Comparison of ENCODE assay signal across 8 cellular contexts in genomic region chr1:16895602-16896315, GRCh38. TPM values are rescaled to one million over a fixed set of nuclear protein-coding genes. Genes with fewer than 3 reads are reported as not detected.
DNase-seq lines count a peak whose midpoint lies in the region; ATAC-seq lines count a peak whose summit lies in the region.

Gene RNU1-2 (plus strand): TSS chr1:16895980.

- peak; percentile 99 for ATAC-seq in GM21390 (IDR thresholded peaks at IDR 0.05; ENCODE audit: unreplicated experiment)

- peak; percentile 74 for DNase-seq in COLO829 (ENCODE audit: low spot score)
- peak; percentile 100 for DNase-seq in HT1080 (ENCODE audit: low read depth)
- peak; percentile 99 for DNase-seq in NOMO-1 treated with DMSO at 0.1 percent for 48 hours (lab: John Stamatoyannopoulos, UW; ENCODE audit: unreplicated experiment)
- peak; percentile 97 for DNase-seq in activated CD8-positive, alpha-beta memory T cell treated with anti-CD3 and anti-CD28 coated beads for 24 hours
- DNase-seq in effector CD4-positive, alpha-beta T cell, result peak; percentile 64
- DNase-seq in lung microvascular endothelial cell (ENCODE audit: low read depth in 2 of 2), result peak; percentile 97 to 99
- DNase-seq in stimulated activated CD4-positive, alpha-beta T cell treated with anti-CD3 and anti-CD28 coated beads, TNF-alpha, amount 100 ng/mL, for 24 hours (ENCODE audit: low read depth in 3 of 3), result peak; percentile 67 to 79 (median 76)

RNA-seq across cellular contexts. Expression of gene RNU1-2, which starts in this region (rescaled TPM):
- total RNA-seq in HT1080 (2014; rRNA removed; shearing (Covaris generic)), result under 0.01 TPM in 1 of 2 replicates, not detected in the other
- not detected in 2 replicates for polyA plus RNA-seq in HT1080 (2015; cell fraction: cytosol; rRNA removed)
- not detected in 2 replicates for polyA plus RNA-seq in HT1080 (2015; cell fraction: nucleus; rRNA removed)
- total RNA-seq in lung microvascular endothelial cell, result under 0.01 and 5,258 TPM in 2 replicates

Comparison
In these comparisons a context has a peak if more than half of its experiments do, and no peak if none do; other contexts are left out.
1. Peak in every context shown above with its lines: DNase-seq and ATAC-seq.
2. Peak in DNase-seq in HT1080; RNA of the gene not detected or under 1 TPM.